Comparison of ENCODE assay signal across 7 cellular contexts in genomic region chr16:47460301-47460754, GRCh38. TPM values are rescaled to one million over a fixed set of nuclear protein-coding genes. Genes with fewer than 3 reads are reported as not detected.
A peak's percentile ranks its signal among the peaks of the same experiment; 100 is the strongest.
DNase-seq lines count a peak whose midpoint lies in the region; ATAC-seq and TF ChIP-seq lines count a peak whose summit lies in the region.

No MANE protein-coding gene starts in this region.

- H3K27ac Mint-ChIP-seq in osteocyte (ENCODE audit: unreplicated experiment) = peak overlapping the region; percentile 96

- peaks cover 8 to 57% (median 18%) of the 10 kb centered on the region in 3 donors for H3K4me1 ChIP-seq in esophagus squamous epithelium

- no peaks in the 10 kb centered on the region for H3K9me3 ChIP-seq in esophagus squamous epithelium

- no peak for TF ChIP-seq POLR2A in esophagus squamous epithelium (IDR thresholded peaks at IDR 0.05)

- peak overlapping the region; percentile 79 to 94 (median 90) for H3K4me3 ChIP-seq in esophagus squamous epithelium

- TF ChIP-seq CTCF in RWPE1 (conservative IDR thresholded peaks at IDR 0.05; ENCODE audit: low read depth) = no peak
- no peak for TF ChIP-seq CTCF in esophagus squamous epithelium (IDR thresholded peaks at IDR 0.05)
- no peak for TF ChIP-seq CTCF in osteocyte (IDR thresholded peaks at IDR 0.05)

- H3K27me3 Mint-ChIP-seq in osteocyte (ENCODE audit: unreplicated experiment) = no peaks in the 10 kb centered on the region

- 23 to 32% methylated on average over 6 of the region's 6 CpGs for WGBS in esophagus squamous epithelium, 2 donors

- H3K36me3 Mint-ChIP-seq in osteocyte (ENCODE audit: unreplicated experiment) = peaks cover 13% of the 10 kb centered on the region

- intact Hi-C loops in esophagus squamous epithelium (cut with DNase I) = no loop called here

- peak overlapping the region; percentile 96 for H3K4me3 Mint-ChIP-seq in osteocyte (ENCODE audit: unreplicated experiment)

- POLR2A ChIA-PET in RWPE1 (lab: Yijun Ruan, JAX; ENCODE audit: low non-redundant PET) = no interaction called here

- H3K27ac ChIP-seq in RWPE1 (peak overlapping the region; percentile 98), esophagus squamous epithelium (peak overlapping the region; percentile 96 to 99 (median 98))

- CTCF ChIA-PET in RWPE1 (lab: Yijun Ruan, JAX) = interaction anchor here (1.7 kb wide), 1 partner anchor 318 kb away, joined by 8 read pairs; no protein-coding TSS in a partner anchor

- ATAC-seq in GM19455 (IDR thresholded peaks at IDR 0.05; ENCODE audit: unreplicated experiment) (peak; percentile 3), HG03097 (IDR thresholded peaks at IDR 0.05; ENCODE audit: low FRiP score, unreplicated experiment) (no peak)

- no peaks in the 10 kb centered on the region for H3K27me3 ChIP-seq in esophagus squamous epithelium

- H3K36me3 ChIP-seq in esophagus squamous epithelium = peaks cover 0 to 31% (median 0%) of the 10 kb centered on the region in 3 donors

- H3K9me3 Mint-ChIP-seq in osteocyte (ENCODE audit: unreplicated experiment) = no peaks in the 10 kb centered on the region

- DNase-seq in RWPE1 (ENCODE audit: low spot score) (peak; percentile 13), esophagus squamous epithelium (lab: John Stamatoyannopoulos, UW) (no peak), osteocyte (ENCODE audit: extremely low spot score, unreplicated experiment) (no peak), KG1 (lab: John Stamatoyannopoulos, UW) (no peak)
- DNase-seq in stimulated activated CD4-positive, alpha-beta T cell treated with anti-CD3 and anti-CD28 coated beads, Interleukin-1b, Interleukin-23, amount 100 ng/mL, for 48 hours = no peak

- peaks cover 37% of the 10 kb centered on the region for H3K4me1 Mint-ChIP-seq in osteocyte (ENCODE audit: unreplicated experiment)

RNA-seq across cellular contexts. Expression of gene ITFG1, which starts 0.5 kb away (rescaled TPM):
- total RNA-seq in esophagus squamous epithelium (10 to 100 TPM; 16.1 to 31.9 (median 26.4) TPM), osteocyte (69.5 and 70.0 TPM in 2 replicates)

RNA-seq across cellular contexts. Expression of gene PHKB, which starts 0.8 kb away (rescaled TPM):
- total RNA-seq in esophagus squamous epithelium = 10 to 100 TPM; 39.0 to 81.3 (median 53.8) TPM
- 61.2 and 64.3 TPM in 2 replicates for total RNA-seq in osteocyte
